18 cellular contexts compared by ENCODE assay signal in genomic region chr12:38911611-38912010, GRCh38. TPM values are rescaled to one million over a fixed set of nuclear protein-coding genes. Genes with fewer than 3 reads are reported as not detected.
DNase-seq lines count a peak whose midpoint lies in the region; ATAC-seq and TF ChIP-seq lines count a peak whose summit lies in the region.
"Had no signal": no experiment of that assay in that cellular context is flagged by ENCODE, and none has a peak within 500 bp of the region (broad histone marks: within the 10 kb centered on the region; RNA-seq: fewer than 3 reads in every experiment).

No MANE protein-coding gene starts in this region.

- ATAC-seq in RWPE2 (ENCODE audit: low read depth) = peak; percentile 38; the same call in 1 of the 3 replicates
- no peak for ATAC-seq in GM21737 (IDR thresholded peaks at IDR 0.05; ENCODE audit: unreplicated experiment)
- ATAC-seq in lower lobe of right lung = no peak
- ATAC-seq: CD8-positive, alpha-beta T cell; left ventricle myocardium superior had no signal

- H3K27ac ChIP-seq in 22Rv1 (no peak overlapping the region), RWPE2 (ENCODE audit: poor library complexity, severe bottlenecking) (no peak overlapping the region), lower lobe of right lung (no peak overlapping the region)
- H3K27ac ChIP-seq: upper lobe of left lung had no signal

- H3K4me1 ChIP-seq in RWPE2 (ENCODE audit: insufficient read depth, poor library complexity, severe bottlenecking) = no peaks in the 10 kb centered on the region
- H3K4me1 ChIP-seq in lower lobe of right lung = peaks cover 6% of the 10 kb centered on the region

- DNase-seq in GM13977 (ENCODE audit: low spot score) (peak; percentile 5), RWPE2 (ENCODE audit: low spot score) (no peak), fibroblast of mammary gland (ENCODE audit: low read depth) (peak; percentile 3), amniotic stem cell (lab: John Stamatoyannopoulos, UW) (no peak), lower lobe of right lung (no peak)
- no peak for DNase-seq in stimulated activated CD4-positive, alpha-beta T cell treated with anti-CD3 and anti-CD28 coated beads, Interleukin-2, amount 100 ng/mL, for 48 hours
- DNase-seq: activated CD4-positive, alpha-beta T cell treated with anti-CD3 and anti-CD28 coated beads, Interleukin-2, amount 50 U/mL, for 4 hours; activated T-cell treated with anti-CD3 and anti-CD28 coated beads for 4 hours; CD8-positive, alpha-beta T cell; cerebellar nuclear complex; DND-41; KBM-7; left ventricle myocardium superior; stimulated activated CD4-positive, alpha-beta T cell treated with anti-CD3 and anti-CD28 coated beads, Interleukin-1b, Interleukin-23, amount 100 ng/mL, for 48 hours; SW 1271; upper lobe of left lung had no signal

- TF ChIP-seq CTCF in 22Rv1 (IDR thresholded peaks at IDR 0.05) (peak; percentile 47), GM13977 (IDR thresholded peaks at IDR 0.05; ENCODE audit: extremely low read depth, insufficient read depth, missing control alignments) (peak; percentile 43), RWPE2 (IDR thresholded peaks at IDR 0.05; ENCODE audit: poor library complexity, severe bottlenecking) (peak; percentile 24), fibroblast of mammary gland (conservative IDR thresholded peaks at IDR 0.05; ENCODE audit: control insufficient read depth, insufficient read depth, low read depth, low read length) (no peak), lower lobe of right lung (IDR thresholded peaks at IDR 0.05) (no peak)

- H3K9me3 ChIP-seq in RWPE2 (ENCODE audit: severe bottlenecking) (no peaks in the 10 kb centered on the region), lower lobe of right lung (no peaks in the 10 kb centered on the region)
- H3K9me3 ChIP-seq: upper lobe of left lung had no signal

- intact Hi-C loops in lower lobe of right lung (cut with DNase I) = no loop called here

- H3K36me3 ChIP-seq in RWPE2 (ENCODE audit: low read depth) (no peaks in the 10 kb centered on the region), lower lobe of right lung (no peaks in the 10 kb centered on the region)
- H3K36me3 ChIP-seq: upper lobe of left lung had no signal

- H3K27me3 ChIP-seq in RWPE2 (ENCODE audit: insufficient read depth, poor library complexity, severe bottlenecking) = no peaks in the 10 kb centered on the region
- H3K27me3 ChIP-seq in lower lobe of right lung (ENCODE audit: low read depth) = no peaks in the 10 kb centered on the region
- H3K27me3 ChIP-seq: upper lobe of left lung had no signal

- in situ Hi-C loops in GM13977 (cut with MboI; ENCODE audit: low pct_unique_long_range_greater_than_20kb, low sequenced_read_pairs, unreplicated experiment) = loop anchor here (25.0 kb wide), 1 partner anchor 574 kb away; no protein-coding TSS in a partner anchor

- H3K4me3 ChIP-seq in RWPE2 (ENCODE audit: severe bottlenecking) (no peak overlapping the region), fibroblast of mammary gland (ENCODE audit: control insufficient read depth, low read depth, low read length) (no peak overlapping the region), lower lobe of right lung (no peak overlapping the region)
- H3K4me3 ChIP-seq: upper lobe of left lung had no signal

RNA-seq across cellular contexts. Expression of gene CPNE8, which starts 6.2 kb away (rescaled TPM):
- total RNA-seq in lower lobe of right lung = 33.0 TPM

Comparison
In these comparisons a context has a peak if more than half of its experiments do, and no peak if none do; other contexts are left out.
1. CTCF ChIP-seq: peak in 22Rv1 (single experiment), GM13977 (single experiment) and RWPE2 (single experiment); none in fibroblast of mammary gland (single experiment) and lower lobe of right lung (single experiment).
2. DNase-seq: peak in GM13977 (single experiment) and fibroblast of mammary gland (single experiment); none in RWPE2 (single experiment), stimulated activated CD4-positive, alpha-beta T cell treated with anti-CD3 and anti-CD28 coated beads, Interleukin-2, amount 100 ng/mL, for 48 hours (0 of 2), amniotic stem cell (single experiment) and lower lobe of right lung (single experiment).